ENCODE assay signal across 2 cellular contexts in the genomic region with DNA sequence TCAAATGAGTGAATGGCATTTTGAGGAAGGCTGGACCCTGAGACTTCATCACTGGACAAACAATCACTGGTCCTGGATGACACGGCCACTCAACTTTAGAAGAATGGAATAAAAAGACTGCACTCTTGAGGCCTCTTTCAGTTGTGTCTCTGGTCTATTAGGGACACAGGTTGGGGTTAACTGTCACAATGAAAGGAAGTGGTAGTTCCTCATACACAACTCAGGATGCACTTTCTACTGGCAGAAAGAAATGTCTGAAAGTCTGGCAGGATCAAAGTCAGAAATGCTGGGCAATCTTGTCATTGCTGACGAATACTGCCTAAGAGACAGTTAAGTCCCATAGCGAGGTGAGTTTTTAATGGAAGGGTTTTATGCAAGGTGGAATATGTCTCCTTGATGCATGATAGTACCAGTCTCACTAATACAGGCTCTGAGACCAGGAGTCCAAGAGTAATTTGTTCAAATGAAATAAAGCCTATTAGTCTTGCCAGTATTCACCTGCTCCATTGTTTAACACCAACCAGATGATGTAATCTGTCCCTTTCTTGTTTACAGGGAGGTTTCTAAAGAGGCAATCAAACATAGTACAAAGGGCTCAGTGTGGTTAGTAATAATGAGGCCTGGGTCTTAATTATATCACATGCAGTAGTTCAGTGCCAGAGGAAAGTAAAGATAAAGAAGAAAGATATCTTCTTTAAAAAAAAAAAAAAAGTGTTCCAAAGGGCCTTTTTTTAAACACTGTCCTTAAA.
TF ChIP-seq lines count a peak whose summit lies in the region.

No MANE protein-coding gene starts in this region.

TF ChIP-seq in GM23338, 12 proteins besides CTCF, POLR2A, EP300 and RAD21 (continues in another document):
- TF ChIP-seq JUNB (IDR thresholded peaks at IDR 0.05; ENCODE audit: unreplicated experiment) (no peak), EZH2phosphoT487 (IDR thresholded peaks at IDR 0.05; ENCODE audit: unreplicated experiment) (no peak), POLR2AphosphoS5 (IDR thresholded peaks at IDR 0.05; ENCODE audit: low read depth) (no peak), ZNF331 (CRISPR knock-in tag; IDR thresholded peaks at IDR 0.05; ENCODE audit: low read depth) (no peak), ZNF114 (CRISPR knock-in tag; IDR thresholded peaks at IDR 0.05) (no peak)
- TF ChIP-seq, protein P1, sequence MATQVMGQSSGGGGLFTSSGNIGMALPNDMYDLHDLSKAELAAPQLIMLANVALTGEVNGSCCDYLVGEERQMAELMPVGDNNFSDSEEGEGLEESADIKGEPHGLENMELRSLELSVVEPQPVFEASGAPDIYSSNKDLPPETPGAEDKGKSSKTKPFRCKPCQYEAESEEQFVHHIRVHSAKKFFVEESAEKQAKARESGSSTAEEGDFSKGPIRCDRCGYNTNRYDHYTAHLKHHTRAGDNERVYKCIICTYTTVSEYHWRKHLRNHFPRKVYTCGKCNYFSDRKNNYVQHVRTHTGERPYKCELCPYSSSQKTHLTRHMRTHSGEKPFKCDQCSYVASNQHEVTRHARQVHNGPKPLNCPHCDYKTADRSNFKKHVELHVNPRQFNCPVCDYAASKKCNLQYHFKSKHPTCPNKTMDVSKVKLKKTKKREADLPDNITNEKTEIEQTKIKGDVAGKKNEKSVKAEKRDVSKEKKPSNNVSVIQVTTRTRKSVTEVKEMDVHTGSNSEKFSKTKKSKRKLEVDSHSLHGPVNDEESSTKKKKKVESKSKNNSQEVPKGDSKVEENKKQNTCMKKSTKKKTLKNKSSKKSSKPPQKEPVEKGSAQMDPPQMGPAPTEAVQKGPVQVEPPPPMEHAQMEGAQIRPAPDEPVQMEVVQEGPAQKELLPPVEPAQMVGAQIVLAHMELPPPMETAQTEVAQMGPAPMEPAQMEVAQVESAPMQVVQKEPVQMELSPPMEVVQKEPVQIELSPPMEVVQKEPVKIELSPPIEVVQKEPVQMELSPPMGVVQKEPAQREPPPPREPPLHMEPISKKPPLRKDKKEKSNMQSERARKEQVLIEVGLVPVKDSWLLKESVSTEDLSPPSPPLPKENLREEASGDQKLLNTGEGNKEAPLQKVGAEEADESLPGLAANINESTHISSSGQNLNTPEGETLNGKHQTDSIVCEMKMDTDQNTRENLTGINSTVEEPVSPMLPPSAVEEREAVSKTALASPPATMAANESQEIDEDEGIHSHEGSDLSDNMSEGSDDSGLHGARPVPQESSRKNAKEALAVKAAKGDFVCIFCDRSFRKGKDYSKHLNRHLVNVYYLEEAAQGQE (IDR thresholded peaks at IDR 0.05; ENCODE audit: unreplicated experiment), result no peak
- TF ChIP-seq, protein P2, sequence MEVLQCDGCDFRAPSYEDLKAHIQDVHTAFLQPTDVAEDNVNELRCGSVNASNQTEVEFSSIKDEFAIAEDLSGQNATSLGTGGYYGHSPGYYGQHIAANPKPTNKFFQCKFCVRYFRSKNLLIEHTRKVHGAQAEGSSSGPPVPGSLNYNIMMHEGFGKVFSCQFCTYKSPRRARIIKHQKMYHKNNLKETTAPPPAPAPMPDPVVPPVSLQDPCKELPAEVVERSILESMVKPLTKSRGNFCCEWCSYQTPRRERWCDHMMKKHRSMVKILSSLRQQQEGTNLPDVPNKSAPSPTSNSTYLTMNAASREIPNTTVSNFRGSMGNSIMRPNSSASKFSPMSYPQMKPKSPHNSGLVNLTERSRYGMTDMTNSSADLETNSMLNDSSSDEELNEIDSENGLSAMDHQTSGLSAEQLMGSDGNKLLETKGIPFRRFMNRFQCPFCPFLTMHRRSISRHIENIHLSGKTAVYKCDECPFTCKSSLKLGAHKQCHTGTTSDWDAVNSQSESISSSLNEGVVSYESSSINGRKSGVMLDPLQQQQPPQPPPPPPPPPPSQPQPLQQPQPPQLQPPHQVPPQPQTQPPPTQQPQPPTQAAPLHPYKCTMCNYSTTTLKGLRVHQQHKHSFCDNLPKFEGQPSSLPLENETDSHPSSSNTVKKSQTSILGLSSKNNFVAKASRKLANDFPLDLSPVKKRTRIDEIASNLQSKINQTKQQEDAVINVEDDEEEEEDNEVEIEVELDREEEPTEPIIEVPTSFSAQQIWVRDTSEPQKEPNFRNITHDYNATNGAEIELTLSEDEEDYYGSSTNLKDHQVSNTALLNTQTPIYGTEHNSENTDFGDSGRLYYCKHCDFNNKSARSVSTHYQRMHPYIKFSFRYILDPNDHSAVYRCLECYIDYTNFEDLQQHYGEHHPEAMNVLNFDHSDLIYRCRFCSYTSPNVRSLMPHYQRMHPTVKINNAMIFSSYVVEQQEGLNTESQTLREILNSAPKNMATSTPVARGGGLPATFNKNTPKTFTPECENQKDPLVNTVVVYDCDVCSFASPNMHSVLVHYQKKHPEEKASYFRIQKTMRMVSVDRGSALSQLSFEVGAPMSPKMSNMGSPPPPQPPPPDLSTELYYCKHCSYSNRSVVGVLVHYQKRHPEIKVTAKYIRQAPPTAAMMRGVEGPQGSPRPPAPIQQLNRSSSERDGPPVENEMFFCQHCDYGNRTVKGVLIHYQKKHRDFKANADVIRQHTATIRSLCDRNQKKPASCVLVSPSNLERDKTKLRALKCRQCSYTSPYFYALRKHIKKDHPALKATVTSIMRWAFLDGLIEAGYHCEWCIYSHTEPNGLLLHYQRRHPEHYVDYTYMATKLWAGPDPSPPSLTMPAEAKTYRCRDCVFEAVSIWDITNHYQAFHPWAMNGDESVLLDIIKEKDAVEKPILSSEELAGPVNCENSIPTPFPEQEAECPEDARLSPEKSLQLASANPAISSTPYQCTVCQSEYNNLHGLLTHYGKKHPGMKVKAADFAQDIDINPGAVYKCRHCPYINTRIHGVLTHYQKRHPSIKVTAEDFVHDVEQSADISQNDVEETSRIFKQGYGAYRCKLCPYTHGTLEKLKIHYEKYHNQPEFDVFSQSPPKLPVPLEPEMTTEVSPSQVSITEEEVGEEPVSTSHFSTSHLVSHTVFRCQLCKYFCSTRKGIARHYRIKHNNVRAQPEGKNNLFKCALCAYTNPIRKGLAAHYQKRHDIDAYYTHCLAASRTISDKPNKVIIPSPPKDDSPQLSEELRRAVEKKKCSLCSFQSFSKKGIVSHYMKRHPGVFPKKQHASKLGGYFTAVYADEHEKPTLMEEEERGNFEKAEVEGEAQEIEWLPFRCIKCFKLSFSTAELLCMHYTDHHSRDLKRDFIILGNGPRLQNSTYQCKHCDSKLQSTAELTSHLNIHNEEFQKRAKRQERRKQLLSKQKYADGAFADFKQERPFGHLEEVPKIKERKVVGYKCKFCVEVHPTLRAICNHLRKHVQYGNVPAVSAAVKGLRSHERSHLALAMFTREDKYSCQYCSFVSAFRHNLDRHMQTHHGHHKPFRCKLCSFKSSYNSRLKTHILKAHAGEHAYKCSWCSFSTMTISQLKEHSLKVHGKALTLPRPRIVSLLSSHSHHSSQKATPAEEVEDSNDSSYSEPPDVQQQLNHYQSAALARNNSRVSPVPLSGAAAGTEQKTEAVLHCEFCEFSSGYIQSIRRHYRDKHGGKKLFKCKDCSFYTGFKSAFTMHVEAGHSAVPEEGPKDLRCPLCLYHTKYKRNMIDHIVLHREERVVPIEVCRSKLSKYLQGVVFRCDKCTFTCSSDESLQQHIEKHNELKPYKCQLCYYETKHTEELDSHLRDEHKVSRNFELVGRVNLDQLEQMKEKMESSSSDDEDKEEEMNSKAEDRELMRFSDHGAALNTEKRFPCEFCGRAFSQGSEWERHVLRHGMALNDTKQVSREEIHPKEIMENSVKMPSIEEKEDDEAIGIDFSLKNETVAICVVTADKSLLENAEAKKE (CRISPR knock-in tag; IDR thresholded peaks at IDR 0.05), result no peak
- TF ChIP-seq, protein P3, sequence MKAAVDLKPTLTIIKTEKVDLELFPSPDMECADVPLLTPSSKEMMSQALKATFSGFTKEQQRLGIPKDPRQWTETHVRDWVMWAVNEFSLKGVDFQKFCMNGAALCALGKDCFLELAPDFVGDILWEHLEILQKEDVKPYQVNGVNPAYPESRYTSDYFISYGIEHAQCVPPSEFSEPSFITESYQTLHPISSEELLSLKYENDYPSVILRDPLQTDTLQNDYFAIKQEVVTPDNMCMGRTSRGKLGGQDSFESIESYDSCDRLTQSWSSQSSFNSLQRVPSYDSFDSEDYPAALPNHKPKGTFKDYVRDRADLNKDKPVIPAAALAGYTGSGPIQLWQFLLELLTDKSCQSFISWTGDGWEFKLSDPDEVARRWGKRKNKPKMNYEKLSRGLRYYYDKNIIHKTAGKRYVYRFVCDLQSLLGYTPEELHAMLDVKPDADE (IDR thresholded peaks at IDR 0.05), result no peak

TF ChIP-seq in GM12878, 131 proteins besides CTCF, POLR2A, EP300 and RAD21 (continues in another document):
- TF ChIP-seq POU2F2 (IDR thresholded peaks at IDR 0.05; ENCODE audit: borderline replicate concordance, low read depth, low read length) (no peak), TCF7 (IDR thresholded peaks at IDR 0.05; ENCODE audit: borderline replicate concordance) (no peak), ETV6 (conservative IDR thresholded peaks at IDR 0.05 in 1 of 2, IDR thresholded peaks at IDR 0.05 in 1 of 2; ENCODE audit: borderline replicate concordance in 1 of 2, low read depth in 1 of 2) (no peak), JUND (IDR thresholded peaks at IDR 0.05; ENCODE audit: low read depth, low read length) (no peak), RELA (IDR thresholded peaks at IDR 0.05; ENCODE audit: borderline replicate concordance, partially characterized antibody) (no peak), WRNIP1 (IDR thresholded peaks at IDR 0.05; ENCODE audit: borderline replicate concordance, low read depth, low read length) (no peak), NBN (IDR thresholded peaks at IDR 0.05) (no peak), BCL11A (IDR thresholded peaks at IDR 0.05; ENCODE audit: low read depth, low read length) (no peak), YBX1 (IDR thresholded peaks at IDR 0.05) (no peak), MEF2A (IDR thresholded peaks at IDR 0.05; ENCODE audit: insufficient read depth, low read depth, low read length) (no peak)
- TF ChIP-seq, protein P4, sequence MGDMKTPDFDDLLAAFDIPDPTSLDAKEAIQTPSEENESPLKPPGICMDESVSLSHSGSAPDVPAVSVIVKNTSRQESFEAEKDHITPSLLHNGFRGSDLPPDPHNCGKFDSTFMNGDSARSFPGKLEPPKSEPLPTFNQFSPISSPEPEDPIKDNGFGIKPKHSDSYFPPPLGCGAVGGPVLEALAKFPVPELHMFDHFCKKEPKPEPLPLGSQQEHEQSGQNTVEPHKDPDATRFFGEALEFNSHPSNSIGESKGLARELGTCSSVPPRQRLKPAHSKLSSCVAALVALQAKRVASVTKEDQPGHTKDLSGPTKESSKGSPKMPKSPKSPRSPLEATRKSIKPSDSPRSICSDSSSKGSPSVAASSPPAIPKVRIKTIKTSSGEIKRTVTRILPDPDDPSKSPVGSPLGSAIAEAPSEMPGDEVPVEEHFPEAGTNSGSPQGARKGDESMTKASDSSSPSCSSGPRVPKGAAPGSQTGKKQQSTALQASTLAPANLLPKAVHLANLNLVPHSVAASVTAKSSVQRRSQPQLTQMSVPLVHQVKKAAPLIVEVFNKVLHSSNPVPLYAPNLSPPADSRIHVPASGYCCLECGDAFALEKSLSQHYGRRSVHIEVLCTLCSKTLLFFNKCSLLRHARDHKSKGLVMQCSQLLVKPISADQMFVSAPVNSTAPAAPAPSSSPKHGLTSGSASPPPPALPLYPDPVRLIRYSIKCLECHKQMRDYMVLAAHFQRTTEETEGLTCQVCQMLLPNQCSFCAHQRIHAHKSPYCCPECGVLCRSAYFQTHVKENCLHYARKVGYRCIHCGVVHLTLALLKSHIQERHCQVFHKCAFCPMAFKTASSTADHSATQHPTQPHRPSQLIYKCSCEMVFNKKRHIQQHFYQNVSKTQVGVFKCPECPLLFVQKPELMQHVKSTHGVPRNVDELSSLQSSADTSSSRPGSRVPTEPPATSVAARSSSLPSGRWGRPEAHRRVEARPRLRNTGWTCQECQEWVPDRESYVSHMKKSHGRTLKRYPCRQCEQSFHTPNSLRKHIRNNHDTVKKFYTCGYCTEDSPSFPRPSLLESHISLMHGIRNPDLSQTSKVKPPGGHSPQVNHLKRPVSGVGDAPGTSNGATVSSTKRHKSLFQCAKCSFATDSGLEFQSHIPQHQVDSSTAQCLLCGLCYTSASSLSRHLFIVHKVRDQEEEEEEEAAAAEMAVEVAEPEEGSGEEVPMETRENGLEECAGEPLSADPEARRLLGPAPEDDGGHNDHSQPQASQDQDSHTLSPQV (IDR thresholded peaks at IDR 0.05), result no peak
- TF ChIP-seq, protein P5, sequence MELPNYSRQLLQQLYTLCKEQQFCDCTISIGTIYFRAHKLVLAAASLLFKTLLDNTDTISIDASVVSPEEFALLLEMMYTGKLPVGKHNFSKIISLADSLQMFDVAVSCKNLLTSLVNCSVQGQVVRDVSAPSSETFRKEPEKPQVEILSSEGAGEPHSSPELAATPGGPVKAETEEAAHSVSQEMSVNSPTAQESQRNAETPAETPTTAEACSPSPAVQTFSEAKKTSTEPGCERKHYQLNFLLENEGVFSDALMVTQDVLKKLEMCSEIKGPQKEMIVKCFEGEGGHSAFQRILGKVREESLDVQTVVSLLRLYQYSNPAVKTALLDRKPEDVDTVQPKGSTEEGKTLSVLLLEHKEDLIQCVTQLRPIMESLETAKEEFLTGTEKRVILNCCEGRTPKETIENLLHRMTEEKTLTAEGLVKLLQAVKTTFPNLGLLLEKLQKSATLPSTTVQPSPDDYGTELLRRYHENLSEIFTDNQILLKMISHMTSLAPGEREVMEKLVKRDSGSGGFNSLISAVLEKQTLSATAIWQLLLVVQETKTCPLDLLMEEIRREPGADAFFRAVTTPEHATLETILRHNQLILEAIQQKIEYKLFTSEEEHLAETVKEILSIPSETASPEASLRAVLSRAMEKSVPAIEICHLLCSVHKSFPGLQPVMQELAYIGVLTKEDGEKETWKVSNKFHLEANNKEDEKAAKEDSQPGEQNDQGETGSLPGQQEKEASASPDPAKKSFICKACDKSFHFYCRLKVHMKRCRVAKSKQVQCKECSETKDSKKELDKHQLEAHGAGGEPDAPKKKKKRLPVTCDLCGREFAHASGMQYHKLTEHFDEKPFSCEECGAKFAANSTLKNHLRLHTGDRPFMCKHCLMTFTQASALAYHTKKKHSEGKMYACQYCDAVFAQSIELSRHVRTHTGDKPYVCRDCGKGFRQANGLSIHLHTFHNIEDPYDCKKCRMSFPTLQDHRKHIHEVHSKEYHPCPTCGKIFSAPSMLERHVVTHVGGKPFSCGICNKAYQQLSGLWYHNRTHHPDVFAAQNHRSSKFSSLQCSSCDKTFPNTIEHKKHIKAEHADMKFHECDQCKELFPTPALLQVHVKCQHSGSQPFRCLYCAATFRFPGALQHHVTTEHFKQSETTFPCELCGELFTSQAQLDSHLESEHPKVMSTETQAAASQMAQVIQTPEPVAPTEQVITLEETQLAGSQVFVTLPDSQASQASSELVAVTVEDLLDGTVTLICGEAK (IDR thresholded peaks at IDR 0.05; ENCODE audit: borderline replicate concordance), result no peak
- TF ChIP-seq, protein P6, sequence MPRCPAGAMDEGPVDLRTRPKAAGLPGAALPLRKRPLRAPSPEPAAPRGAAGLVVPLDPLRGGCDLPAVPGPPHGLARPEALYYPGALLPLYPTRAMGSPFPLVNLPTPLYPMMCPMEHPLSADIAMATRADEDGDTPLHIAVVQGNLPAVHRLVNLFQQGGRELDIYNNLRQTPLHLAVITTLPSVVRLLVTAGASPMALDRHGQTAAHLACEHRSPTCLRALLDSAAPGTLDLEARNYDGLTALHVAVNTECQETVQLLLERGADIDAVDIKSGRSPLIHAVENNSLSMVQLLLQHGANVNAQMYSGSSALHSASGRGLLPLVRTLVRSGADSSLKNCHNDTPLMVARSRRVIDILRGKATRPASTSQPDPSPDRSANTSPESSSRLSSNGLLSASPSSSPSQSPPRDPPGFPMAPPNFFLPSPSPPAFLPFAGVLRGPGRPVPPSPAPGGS (IDR thresholded peaks at IDR 0.05; ENCODE audit: borderline replicate concordance, insufficient read depth, low read depth, low read length, poor library complexity, severe bottlenecking), result no peak
- TF ChIP-seq, protein P7, sequence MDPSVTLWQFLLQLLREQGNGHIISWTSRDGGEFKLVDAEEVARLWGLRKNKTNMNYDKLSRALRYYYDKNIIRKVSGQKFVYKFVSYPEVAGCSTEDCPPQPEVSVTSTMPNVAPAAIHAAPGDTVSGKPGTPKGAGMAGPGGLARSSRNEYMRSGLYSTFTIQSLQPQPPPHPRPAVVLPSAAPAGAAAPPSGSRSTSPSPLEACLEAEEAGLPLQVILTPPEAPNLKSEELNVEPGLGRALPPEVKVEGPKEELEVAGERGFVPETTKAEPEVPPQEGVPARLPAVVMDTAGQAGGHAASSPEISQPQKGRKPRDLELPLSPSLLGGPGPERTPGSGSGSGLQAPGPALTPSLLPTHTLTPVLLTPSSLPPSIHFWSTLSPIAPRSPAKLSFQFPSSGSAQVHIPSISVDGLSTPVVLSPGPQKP (IDR thresholded peaks at IDR 0.05; ENCODE audit: low read depth, low read length), result no peak
